ENCODE assay signal across 2 cellular contexts in genomic region chr6:169859978-169860703, GRCh38.
TF ChIP-seq lines count a peak whose summit lies in the region.

No MANE protein-coding gene starts in this region.

TF ChIP-seq in SK-N-SH, 30 proteins besides CTCF, POLR2A, EP300 and RAD21 (continued from another document):
- TF ChIP-seq PBX3 (IDR thresholded peaks at IDR 0.05) (no peak), TAF1 (IDR thresholded peaks at IDR 0.05; ENCODE audit: borderline replicate concordance, low read depth, low read length) (no peak), SIN3A (IDR thresholded peaks at IDR 0.05; ENCODE audit: borderline replicate concordance, low read depth, low read length) (no peak), GABPA (IDR thresholded peaks at IDR 0.05; ENCODE audit: low read depth) (no peak), GATA2 (CRISPR knock-in tag; IDR thresholded peaks at IDR 0.05) (no peak), USF1 (IDR thresholded peaks at IDR 0.05; ENCODE audit: borderline replicate concordance, low read depth) (no peak), ZBTB33 (IDR thresholded peaks at IDR 0.05; ENCODE audit: borderline replicate concordance, low read depth) (no peak), TEAD4 (IDR thresholded peaks at IDR 0.05; ENCODE audit: borderline replicate concordance, insufficient read depth) (no peak), RCOR1 (IDR thresholded peaks at IDR 0.05; ENCODE audit: low read length) (no peak), FOXJ3 (CRISPR knock-in tag; IDR thresholded peaks at IDR 0.05) (no peak), MEF2A (IDR thresholded peaks at IDR 0.05; ENCODE audit: borderline replicate concordance, low read depth) (no peak), MAX (IDR thresholded peaks at IDR 0.05; ENCODE audit: low read depth) (no peak), MXI1 (IDR thresholded peaks at IDR 0.05; ENCODE audit: low read depth, low read length) (no peak), FOSL2 (IDR thresholded peaks at IDR 0.05; ENCODE audit: borderline replicate concordance, low read depth) (no peak), YY1 (IDR thresholded peaks at IDR 0.05; ENCODE audit: low read depth) (no peak)

TF ChIP-seq in SK-N-SH treated with all-trans-retinoic acid at 6 μM for 48 hours, 23 proteins besides CTCF, POLR2A, EP300 and RAD21 (continued from another document):
- no peak for TF ChIP-seq TSHZ2 (CRISPR knock-in tag; IDR thresholded peaks at IDR 0.05)
- no peak for TF ChIP-seq CSRNP3 (CRISPR knock-in tag; IDR thresholded peaks at IDR 0.05)
- no peak for TF ChIP-seq ZC3H10 (CRISPR knock-in tag; IDR thresholded peaks at IDR 0.05)
- no peak for TF ChIP-seq ESRRG (CRISPR knock-in tag; IDR thresholded peaks at IDR 0.05)
- TF ChIP-seq ZFP3 (CRISPR knock-in tag; IDR thresholded peaks at IDR 0.05): no peak
- no peak for TF ChIP-seq POU6F1 (CRISPR knock-in tag; IDR thresholded peaks at IDR 0.05; ENCODE audit: borderline replicate concordance, low read depth)
- no peak for TF ChIP-seq GLIS3 (CRISPR knock-in tag; IDR thresholded peaks at IDR 0.05)
- TF ChIP-seq ZNF8 (CRISPR knock-in tag; IDR thresholded peaks at IDR 0.05): no peak
- TF ChIP-seq PPARA (CRISPR knock-in tag; IDR thresholded peaks at IDR 0.05; ENCODE audit: borderline replicate concordance): no peak
- no peak for TF ChIP-seq TOX (CRISPR knock-in tag; IDR thresholded peaks at IDR 0.05; ENCODE audit: borderline replicate concordance)
- TF ChIP-seq RARB (CRISPR knock-in tag; IDR thresholded peaks at IDR 0.05): no peak
- no peak for TF ChIP-seq PATZ1 (CRISPR knock-in tag; IDR thresholded peaks at IDR 0.05; ENCODE audit: borderline replicate concordance)
- TF ChIP-seq CSDC2 (CRISPR knock-in tag; IDR thresholded peaks at IDR 0.05): no peak
- no peak for TF ChIP-seq ZFP30 (CRISPR knock-in tag; IDR thresholded peaks at IDR 0.05)
- TF ChIP-seq CREB5 (CRISPR knock-in tag; IDR thresholded peaks at IDR 0.05; ENCODE audit: low read depth): no peak
- no peak for TF ChIP-seq SNAI2 (CRISPR knock-in tag; IDR thresholded peaks at IDR 0.05)
- no peak for TF ChIP-seq TCF4 (CRISPR knock-in tag; IDR thresholded peaks at IDR 0.05; ENCODE audit: borderline replicate concordance)
